8 cellular contexts compared by ENCODE assay signal in genomic region chr3:30227571-30228301, GRCh38.
DNase-seq lines count a peak whose midpoint lies in the region; ATAC-seq and TF ChIP-seq lines count a peak whose summit lies in the region.

No MANE protein-coding gene starts in this region.

- peak; percentile 57 for ATAC-seq in mucosa of descending colon
- ATAC-seq in GM18511 (IDR thresholded peaks at IDR 0.05; ENCODE audit: unreplicated experiment): no peak
- no peak for ATAC-seq in GM19467 (IDR thresholded peaks at IDR 0.05; ENCODE audit: unreplicated experiment)

- BruUV-seq in MCF 10A (replicated peaks; lab: Mats Ljungman, UMichigan): no TSS peak

- POLR2A ChIA-PET in BJ (lab: Charles Lee): interaction anchor here (0.6 kb wide), 1 partner anchor 963 kb away, joined by 4 read pairs; no protein-coding TSS in a partner anchor
- POLR2A ChIA-PET in MCF 10A (lab: Yijun Ruan, JAX): interaction anchor here (0.6 to 1.1 kb wide), 2 partner anchors 58 to 214 kb away, joined by 3 to 6 read pairs; no protein-coding TSS in a partner anchor

- H3K36me3 ChIP-seq in BJ (ENCODE audit: control insufficient read depth, insufficient read depth, low read length) (no peaks in the 10 kb centered on the region), mucosa of descending colon (ENCODE audit: low read depth) (no peaks in the 10 kb centered on the region)

- no peak overlapping the region for H3K4me3 ChIP-seq in BJ (ENCODE audit: low read depth, low read length)
- no peak overlapping the region for H3K4me3 ChIP-seq in NB4 (ENCODE audit: low read depth, low read length)
- H3K4me3 ChIP-seq in mucosa of descending colon: no peak overlapping the region

- peak overlapping the region; percentile 7 for H3K4me3 Mint-ChIP-seq in MCF 10A (ENCODE audit: unreplicated experiment)

- H3K9me3 ChIP-seq in mucosa of descending colon: no peaks in the 10 kb centered on the region

- H3K27me3 ChIP-seq in BJ (ENCODE audit: control insufficient read depth, insufficient read depth, low read length): no peaks in the 10 kb centered on the region

- TF ChIP-seq POLR2A in NB4 (IDR thresholded peaks at IDR 0.05; ENCODE audit: extremely low read depth, insufficient read length): no peak

- peaks cover 34% of the 10 kb centered on the region for H3K4me1 Mint-ChIP-seq in MCF 10A (ENCODE audit: insufficient read depth, unreplicated experiment)

- H3K4me1 ChIP-seq in mucosa of descending colon (ENCODE audit: low read depth): no peaks in the 10 kb centered on the region

- DNase-seq in BJ (ENCODE audit: low read depth): peak; percentile 84
- DNase-seq in NB4 (ENCODE audit: low read depth): peak; percentile 89
- peak; percentile 86 for DNase-seq in MCF 10A (ENCODE audit: unreplicated experiment)
- no peak for DNase-seq in mucosa of descending colon
- no peak for DNase-seq in NK-92 treated with Interleukin-12 subunit alpha and Interleukin-12 subunit beta, amount 100 ng/mL, for 24 hours (lab: John Stamatoyannopoulos, UW)
- no peak for DNase-seq in occipital lobe (lab: John Stamatoyannopoulos, UW)

- H3K27ac Mint-ChIP-seq in MCF 10A (ENCODE audit: low read depth, unreplicated experiment): peak overlapping the region; percentile 25

- H3K9me3 Mint-ChIP-seq in MCF 10A (ENCODE audit: unreplicated experiment): no peaks in the 10 kb centered on the region

- TF ChIP-seq CTCF in BJ (IDR thresholded peaks at IDR 0.05; ENCODE audit: insufficient read depth, low read depth, low read length): no peak
- TF ChIP-seq CTCF in NB4 (IDR thresholded peaks at IDR 0.05; ENCODE audit: low read depth, low read length): no peak
- no peak for TF ChIP-seq CTCF in MCF 10A (IDR thresholded peaks at IDR 0.05; ENCODE audit: unreplicated experiment)
- no peak for TF ChIP-seq CTCF in mucosa of descending colon (IDR thresholded peaks at IDR 0.05)

- H3K36me3 Mint-ChIP-seq in MCF 10A (ENCODE audit: insufficient read depth, unreplicated experiment): no peaks in the 10 kb centered on the region

- no peaks in the 10 kb centered on the region for H3K27me3 Mint-ChIP-seq in MCF 10A (ENCODE audit: insufficient read depth, unreplicated experiment)

- intact Hi-C loops in MCF 10A (cut with micrococcal nuclease): no loop called here
- intact Hi-C loops in mucosa of descending colon (cut with DNase I, micrococcal nuclease): no loop called here

- CTCF ChIA-PET in BJ (lab: Yijun Ruan, JAX) (interaction anchor here (2.0 kb wide), 1 partner anchor 465 kb away, joined by 5 read pairs; no protein-coding TSS in a partner anchor), MCF 10A (lab: Yijun Ruan, JAX) (interaction anchor here (0.7 kb wide), 1 partner anchor 82 kb away, joined by 3 read pairs; no protein-coding TSS in a partner anchor)

Comparison
In these comparisons a context has a peak if more than half of its experiments do, and no peak if none do; other contexts are left out.
1. DNase-seq: peak in BJ (single experiment), NB4 (single experiment) and MCF 10A (single experiment); none in mucosa of descending colon (0 of 3), NK-92 treated with Interleukin-12 subunit alpha and Interleukin-12 subunit beta, amount 100 ng/mL, for 24 hours (single experiment) and occipital lobe (single experiment).